In the genomic region with DNA sequence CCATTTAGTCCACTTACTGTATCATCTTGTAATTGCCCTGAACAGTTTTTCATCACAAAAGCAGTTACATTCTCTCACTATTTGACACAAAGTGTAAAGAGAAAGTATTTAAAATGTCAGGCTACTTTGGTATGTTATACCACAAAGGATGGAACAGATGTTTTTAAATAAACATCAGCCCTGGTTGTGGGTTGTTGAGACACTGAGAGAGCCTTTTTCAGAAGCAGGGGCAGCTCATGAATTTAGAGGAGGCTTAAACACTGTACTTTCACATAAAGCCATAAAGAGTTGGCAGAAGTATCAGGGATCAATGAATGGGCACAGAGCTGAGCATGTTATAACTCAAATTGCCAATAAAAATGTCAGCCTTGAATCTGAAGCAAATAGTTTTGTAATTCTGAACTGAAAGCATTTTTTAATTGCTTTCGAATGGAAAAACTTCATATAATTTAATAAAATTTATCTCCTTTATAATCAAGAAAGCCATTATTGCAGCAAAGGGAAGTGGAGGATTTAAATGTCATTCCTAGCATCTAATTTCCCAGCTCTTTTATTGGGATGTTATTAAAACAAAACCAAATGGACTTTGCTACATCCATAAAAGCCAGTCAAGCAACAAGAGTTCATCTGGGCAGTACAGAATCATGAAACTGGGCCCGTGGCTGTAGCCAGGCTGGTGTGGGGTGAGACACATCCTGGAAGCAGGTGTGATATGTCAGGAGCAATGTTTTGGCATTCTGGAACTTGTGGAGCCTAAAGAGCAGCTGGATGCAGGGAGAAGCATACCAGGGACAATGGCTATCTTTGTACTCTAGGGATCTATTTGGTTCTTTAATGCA, we compare ENCODE assay signal across 17 cellular contexts.
A peak's percentile ranks its signal among the peaks of the same experiment; 100 is the strongest.
DNase-seq lines count a peak whose midpoint lies in the region; ATAC-seq and TF ChIP-seq lines count a peak whose summit lies in the region.
"Had no signal": no experiment of that assay in that cellular context is flagged by ENCODE, and none has a peak within 500 bp of the region (broad histone marks: within the 10 kb centered on the region; RNA-seq: fewer than 3 reads in every experiment).

No MANE protein-coding gene starts in this region.

- H3K9me3 ChIP-seq in skeletal muscle satellite cell (replicated peaks; ENCODE audit: low read length), result no peaks in the 10 kb centered on the region
- H3K9me3 ChIP-seq in thyroid gland, result no peaks in the 10 kb centered on the region
- H3K9me3 ChIP-seq: body of pancreas, thoracic aorta had no signal

- peak overlapping the region; percentile 1 for H3K4me2 ChIP-seq in skeletal muscle satellite cell (ENCODE audit: low read length)

- H3K36me3 ChIP-seq in skeletal muscle satellite cell (ENCODE audit: insufficient read depth, low read length) (no peaks in the 10 kb centered on the region), thyroid gland (no peaks in the 10 kb centered on the region)
- H3K36me3 ChIP-seq: thoracic aorta had no signal

- H3K27me3 ChIP-seq in skeletal muscle satellite cell (ENCODE audit: control insufficient read depth, insufficient read depth, low read length), result no peaks in the 10 kb centered on the region
- H3K27me3 ChIP-seq in thyroid gland, result no peaks in the 10 kb centered on the region
- H3K27me3 ChIP-seq: body of pancreas had no signal

- no peak overlapping the region for H3K9ac ChIP-seq in skeletal muscle satellite cell (ENCODE audit: low read depth, low read length)

- WGBS in thyroid gland, 2 donors, result 80 to 82% methylated on average over 2 of the region's 2 CpGs

- intact Hi-C loops in thyroid gland (cut with DNase I), result no loop called here

- H3K27ac ChIP-seq in thyroid gland, result no peak overlapping the region
- H3K27ac ChIP-seq: body of pancreas, thoracic aorta had no signal

- no peak for ATAC-seq in GM21723 (IDR thresholded peaks at IDR 0.05; ENCODE audit: unreplicated experiment)
- ATAC-seq: body of pancreas, HepG2 had no signal

- peak; percentile 53 for DNase-seq in GM03348 (ENCODE audit: low spot score)
- DNase-seq in RPMI7951 (ENCODE audit: low read depth), result peak; percentile 26
- peak; percentile 86 for DNase-seq in fibroblast of peridontal ligament (ENCODE audit: extremely low read depth)
- no peak for DNase-seq in NCI-H1105 treated with DMSO at 0.1 percent for 48 hours (lab: John Stamatoyannopoulos, UW)
- no peak for DNase-seq in thyroid gland
- DNase-seq in Ammon's horn (ENCODE audit: low spot score), result no peak
- DNase-seq: activated CD4-positive, alpha-beta T cell treated with anti-CD3 and anti-CD28 coated beads, Interleukin-2, amount 50 U/mL, for 4 hours; activated naive CD4-positive, alpha-beta T cell treated with anti-CD3 and anti-CD28 coated beads, Interleukin-2, amount 10 ng/mL, durations not matched to agents 7 days and 5 days; activated T-cell treated with anti-CD3 and anti-CD28 coated beads, Interleukin-2, amount 50 U/mL, for 1 hour; body of pancreas; DMS53; naive B cell; NCI-H510A had no signal

- no peak for TF ChIP-seq POLR2A in thyroid gland (IDR thresholded peaks at IDR 0.05)

- TF ChIP-seq CTCF in thyroid gland (IDR thresholded peaks at IDR 0.05), result no peak

- H3K4me3 ChIP-seq in skeletal muscle satellite cell (ENCODE audit: low read length) (no peak overlapping the region), thyroid gland (replicated peaks in 1 of 3) (no peak overlapping the region)
- H3K4me3 ChIP-seq: body of pancreas, thoracic aorta had no signal

- H3K4me1 ChIP-seq in skeletal muscle satellite cell (ENCODE audit: control insufficient read depth, insufficient read depth, low read length) (no peaks in the 10 kb centered on the region), thyroid gland (no peaks in the 10 kb centered on the region)
- H3K4me1 ChIP-seq: body of pancreas had no signal

Comparison
In these comparisons a context has a peak if more than half of its experiments do, and no peak if none do; other contexts are left out.
1. DNase-seq: peak in GM03348 (single experiment), RPMI7951 (single experiment) and fibroblast of peridontal ligament (single experiment); none in NCI-H1105 treated with DMSO at 0.1 percent for 48 hours (single experiment), thyroid gland (0 of 2) and Ammon's horn (single experiment).